20 cellular contexts compared by ENCODE assay signal in genomic region chr10:131748831-131749766, GRCh38.
DNase-seq lines count a peak whose midpoint lies in the region; ATAC-seq and TF ChIP-seq lines count a peak whose summit lies in the region.
"Had no signal": no experiment of that assay in that cellular context is flagged by ENCODE, and none has a peak within 500 bp of the region (broad histone marks: within the 10 kb centered on the region; RNA-seq: fewer than 3 reads in every experiment).

No MANE protein-coding gene starts in this region.

- H3K36me3 ChIP-seq in colonic mucosa, result no peaks in the 10 kb centered on the region
- H3K36me3 ChIP-seq in CD4-positive, alpha-beta memory T cell (ENCODE audit: insufficient read depth, low read length), result no peaks in the 10 kb centered on the region
- H3K36me3 ChIP-seq: brain microvascular endothelial cell, stomach, uterus had no signal

- POLR2A ChIA-PET in CD4-positive, alpha-beta memory T cell (lab: Charles Lee; ENCODE audit: partially characterized antibody), result no interaction called here

- TF ChIP-seq CTCF in colonic mucosa (IDR thresholded peaks at IDR 0.05), result no peak
- TF ChIP-seq CTCF in nephron (IDR thresholded peaks at IDR 0.05; ENCODE audit: unreplicated experiment in 3 of 3), result no peak

- no peaks in the 10 kb centered on the region for H3K4me1 ChIP-seq in colonic mucosa
- H3K4me1 ChIP-seq in CD4-positive, alpha-beta memory T cell (ENCODE audit: insufficient read depth, low read length), result no peaks in the 10 kb centered on the region
- H3K4me1 ChIP-seq: uterus had no signal

- H3K27me3 Mint-ChIP-seq in stimulated activated naive CD8-positive, alpha-beta T cell treated with anti-CD3 and anti-CD28 coated beads, Interleukin-15, amount 100 ng/mL, for 72 hours, result peaks cover 34% of the 10 kb centered on the region
- peaks cover 44% of the 10 kb centered on the region for H3K27me3 Mint-ChIP-seq in nephron (ENCODE audit: low read depth)
- peaks cover 11 to 20% of the 10 kb centered on the region in 2 donors for H3K27me3 Mint-ChIP-seq in CD4-positive, alpha-beta memory T cell

- intact Hi-C loops in colonic mucosa (cut with DNase I), result no loop called here
- intact Hi-C loops in CD4-positive, alpha-beta memory T cell (cut with micrococcal nuclease), result no loop called here

- no peak overlapping the region for H3K4me3 ChIP-seq in colonic mucosa
- H3K4me3 ChIP-seq in CD4-positive, alpha-beta memory T cell (ENCODE audit: low read length in 2 of 2), result no peak overlapping the region
- H3K4me3 ChIP-seq: GM12878, stomach, uterus had no signal

- H3K4me1 Mint-ChIP-seq in stimulated activated naive CD8-positive, alpha-beta T cell treated with anti-CD3 and anti-CD28 coated beads, Interleukin-15, amount 100 ng/mL, for 72 hours, result peaks cover 3% of the 10 kb centered on the region
- peaks cover 26% of the 10 kb centered on the region for H3K4me1 Mint-ChIP-seq in nephron
- H3K4me1 Mint-ChIP-seq in CD4-positive, alpha-beta memory T cell, result peaks cover 0 to 3% (median 0%) of the 10 kb centered on the region in 4 donors

- no peaks in the 10 kb centered on the region for H3K27me3 ChIP-seq in colonic mucosa
- no peaks in the 10 kb centered on the region for H3K27me3 ChIP-seq in CD4-positive, alpha-beta memory T cell (ENCODE audit: insufficient read depth, low read length)
- H3K27me3 ChIP-seq: brain microvascular endothelial cell, uterus had no signal

- peak; percentile 15 for ATAC-seq in stimulated activated naive CD8-positive, alpha-beta T cell treated with anti-CD3 and anti-CD28 coated beads, Interleukin-15, amount 100 ng/mL, for 72 hours
- no peak for ATAC-seq in stimulated activated naive CD8-positive, alpha-beta T cell treated with anti-CD3 and anti-CD28 coated beads, Interleukin-15, Interleukin-2, amounts not matched to agents 100 U/mL and 50 U/mL, for 24 hours
- ATAC-seq: activated naive CD4-positive, alpha-beta T cell treated with anti-CD3 and anti-CD28 coated beads, Interleukin-2, amount 50 U/mL, for 72 hours; CD8-positive, alpha-beta T cell; GM12878; naive thymus-derived CD4-positive, alpha-beta T cell had no signal

- H3K36me3 Mint-ChIP-seq in nephron (ENCODE audit: low read depth), result no peaks in the 10 kb centered on the region
- H3K36me3 Mint-ChIP-seq in CD4-positive, alpha-beta memory T cell, result no peaks in the 10 kb centered on the region
- H3K36me3 Mint-ChIP-seq: activated CD4-positive, alpha-beta memory T cell treated with anti-CD3 and anti-CD28 coated beads for 36 hours; activated naive CD4-positive, alpha-beta T cell treated with anti-CD3 and anti-CD28 coated beads, Interleukin-2, amount 50 U/mL, for 72 hours; CD8-positive, alpha-beta T cell; naive thymus-derived CD4-positive, alpha-beta T cell had no signal

- H3K4me3 Mint-ChIP-seq in stimulated activated naive CD8-positive, alpha-beta T cell treated with anti-CD3 and anti-CD28 coated beads, Interleukin-15, amount 100 ng/mL, for 72 hours, result no peak overlapping the region
- H3K4me3 Mint-ChIP-seq in nephron, result peak overlapping the region in 2 of 3 experiments; percentile 1 to 43
- no peak overlapping the region for H3K4me3 Mint-ChIP-seq in CD4-positive, alpha-beta memory T cell
- H3K4me3 Mint-ChIP-seq: activated CD4-positive, alpha-beta memory T cell treated with anti-CD3 and anti-CD28 coated beads for 36 hours; activated T-cell treated with anti-CD3 and anti-CD28 coated beads, Interleukin-2, amount 50 U/mL, for 24 hours; CD8-positive, alpha-beta T cell; naive thymus-derived CD4-positive, alpha-beta T cell had no signal

- no peaks in the 10 kb centered on the region for H3K9me3 Mint-ChIP-seq in stimulated activated naive CD8-positive, alpha-beta T cell treated with anti-CD3 and anti-CD28 coated beads, Interleukin-15, amount 100 ng/mL, for 72 hours
- H3K9me3 Mint-ChIP-seq in nephron, result no peaks in the 10 kb centered on the region
- peaks cover 0 to 1% (median 0%) of the 10 kb centered on the region in 8 donors for H3K9me3 Mint-ChIP-seq in CD4-positive, alpha-beta memory T cell
- H3K9me3 Mint-ChIP-seq: activated CD4-positive, alpha-beta memory T cell treated with anti-CD3 and anti-CD28 coated beads for 36 hours; activated naive CD4-positive, alpha-beta T cell treated with anti-CD3 and anti-CD28 coated beads, Interleukin-2, amount 50 U/mL, for 72 hours; activated T-cell treated with anti-CD3 and anti-CD28 coated beads, Interleukin-2, amount 50 U/mL, for 24 hours; CD8-positive, alpha-beta T cell had no signal

- peak overlapping the region in 1 of 2 donors; percentile 24 for H3K9ac ChIP-seq in colonic mucosa (ENCODE audit: low read depth in 2 of 2, low read length in 2 of 2)

- no peaks in the 10 kb centered on the region for H3K9me3 ChIP-seq in colonic mucosa
- no peaks in the 10 kb centered on the region for H3K9me3 ChIP-seq in CD4-positive, alpha-beta memory T cell (ENCODE audit: control insufficient read depth in 1 of 2, low read length in 2 of 2)
- H3K9me3 ChIP-seq: stomach, uterus had no signal

- DNase-seq in stimulated activated naive CD8-positive, alpha-beta T cell treated with anti-CD3 and anti-CD28 coated beads, Interleukin-15, amount 100 ng/mL, for 72 hours, result no peak
- DNase-seq in stimulated activated naive CD8-positive, alpha-beta T cell treated with anti-CD3 and anti-CD28 coated beads, Interleukin-15, Interleukin-2, amounts not matched to agents 100 U/mL and 50 U/mL, for 24 hours, result no peak
- peak; percentile 24 for DNase-seq in colonic mucosa
- no peak for DNase-seq in DMS53 treated with DMSO at 0.1 percent for 48 hours (lab: John Stamatoyannopoulos, UW; ENCODE audit: unreplicated experiment)
- DNase-seq in NCI-H226, result no peak
- DNase-seq in NCI-H128 (lab: John Stamatoyannopoulos, UW; ENCODE audit: unreplicated experiment), result no peak
- DNase-seq in CD4-positive, alpha-beta memory T cell, result no peak
- DNase-seq: activated CD4-positive, alpha-beta memory T cell treated with anti-CD3 and anti-CD28 coated beads for 36 hours; activated T-cell treated with anti-CD3 and anti-CD28 coated beads, Interleukin-2, amount 50 U/mL, for 24 hours; brain microvascular endothelial cell; CD8-positive, alpha-beta T cell; GDM1; mammary epithelial cell; naive thymus-derived CD4-positive, alpha-beta T cell; stomach; uterus had no signal

- H3K27ac ChIP-seq in colonic mucosa, result no peak overlapping the region
- H3K27ac ChIP-seq in CD4-positive, alpha-beta memory T cell (ENCODE audit: low read depth, low read length), result no peak overlapping the region
- H3K27ac ChIP-seq: brain microvascular endothelial cell, RWPE1, stomach, uterus had no signal

- CTCF ChIA-PET in CD4-positive, alpha-beta memory T cell (lab: Charles Lee; ENCODE audit: partially characterized antibody), result no interaction called here

- no peak overlapping the region for H3K27ac Mint-ChIP-seq in stimulated activated naive CD8-positive, alpha-beta T cell treated with anti-CD3 and anti-CD28 coated beads, Interleukin-15, amount 100 ng/mL, for 72 hours
- H3K27ac Mint-ChIP-seq in nephron, result peak overlapping the region in 2 of 3 experiments; percentile 64 to 74
- peak overlapping the region in 1 of 7 donors; percentile 63 for H3K27ac Mint-ChIP-seq in CD4-positive, alpha-beta memory T cell
- H3K27ac Mint-ChIP-seq: activated CD4-positive, alpha-beta memory T cell treated with anti-CD3 and anti-CD28 coated beads for 36 hours; activated T-cell treated with anti-CD3 and anti-CD28 coated beads, Interleukin-2, amount 50 U/mL, for 24 hours; CD8-positive, alpha-beta T cell; naive thymus-derived CD4-positive, alpha-beta T cell had no signal

Comparison
In these comparisons a context has a peak if more than half of its experiments do, and no peak if none do; other contexts are left out.
1. H3K27ac Mint-ChIP-seq: peak in nephron (2 of 3); none in stimulated activated naive CD8-positive, alpha-beta T cell treated with anti-CD3 and anti-CD28 coated beads, Interleukin-15, amount 100 ng/mL, for 72 hours (0 of 2).
2. H3K4me3 Mint-ChIP-seq: peak in nephron (2 of 3); none in stimulated activated naive CD8-positive, alpha-beta T cell treated with anti-CD3 and anti-CD28 coated beads, Interleukin-15, amount 100 ng/mL, for 72 hours (0 of 2) and CD4-positive, alpha-beta memory T cell (0 of 8).